In genomic region chr4:170872794-170873193, GRCh38 we compare ENCODE assay signal across 15 cellular contexts.
"Had no signal": no experiment of that assay in that cellular context is flagged by ENCODE, and none has a peak within 500 bp of the region (broad histone marks: within the 10 kb centered on the region; RNA-seq: fewer than 3 reads in every experiment).

No MANE protein-coding gene starts in this region.

- H3K9me3 Mint-ChIP-seq: activated B cell treated with CpG ODN at 0.5 μM for 24 hours; activated CD4-positive, alpha-beta T cell treated with anti-CD3 and anti-CD28 coated beads, Interleukin-2, amount 10 ng/mL, durations not matched to agents 7 days and 5 days; brain; endodermal cell; nephron progenitor cell had no signal

- H3K27me3 Mint-ChIP-seq: activated B cell treated with CpG ODN at 0.5 μM for 24 hours; activated CD4-positive, alpha-beta T cell treated with anti-CD3 and anti-CD28 coated beads, Interleukin-2, amount 10 ng/mL, durations not matched to agents 7 days and 5 days; T-helper 17 cell had no signal

- H3K4me3 Mint-ChIP-seq: activated B cell treated with CpG ODN at 0.5 μM for 24 hours; activated CD4-positive, alpha-beta T cell treated with anti-CD3 and anti-CD28 coated beads, Interleukin-2, amount 10 ng/mL, durations not matched to agents 7 days and 5 days; activated naive CD4-positive, alpha-beta T cell treated with anti-CD3 and anti-CD28 coated beads for 36 hours; brain; endodermal cell; nephron progenitor cell; T-helper 17 cell had no signal

- H3K4me3 ChIP-seq: esophagus muscularis mucosa, heart right ventricle, testis had no signal

- H3K4me1 Mint-ChIP-seq: activated B cell treated with CpG ODN at 0.5 μM for 24 hours; activated CD4-positive, alpha-beta T cell treated with anti-CD3 and anti-CD28 coated beads, Interleukin-2, amount 10 ng/mL, durations not matched to agents 7 days and 5 days; brain; endodermal cell; nephron progenitor cell; T-helper 17 cell had no signal

- H3K27ac ChIP-seq: esophagus muscularis mucosa, heart right ventricle, testis had no signal

- H3K27ac Mint-ChIP-seq: activated B cell treated with CpG ODN at 0.5 μM for 24 hours; activated CD4-positive, alpha-beta T cell treated with anti-CD3 and anti-CD28 coated beads, Interleukin-2, amount 10 ng/mL, durations not matched to agents 7 days and 5 days; activated naive CD4-positive, alpha-beta T cell treated with anti-CD3 and anti-CD28 coated beads for 36 hours; endodermal cell; nephron progenitor cell; T-helper 17 cell had no signal

- H3K36me3 Mint-ChIP-seq: brain had no signal

- H3K27me3 ChIP-seq: esophagus muscularis mucosa, heart right ventricle, testis had no signal

- H3K36me3 ChIP-seq: esophagus muscularis mucosa, heart right ventricle had no signal

- H3K4me1 ChIP-seq: esophagus muscularis mucosa, heart right ventricle, testis had no signal

- FAIRE-seq: islet of Langerhans had no signal

- DNase-seq: activated B cell treated with CpG ODN at 0.5 μM for 24 hours; activated CD4-positive, alpha-beta T cell treated with anti-CD3 and anti-CD28 coated beads, Interleukin-2, amount 10 ng/mL, durations not matched to agents 7 days and 5 days; activated CD8-positive, alpha-beta memory T cell treated with anti-CD3 and anti-CD28 coated beads for 24 hours; activated naive CD4-positive, alpha-beta T cell treated with anti-CD3 and anti-CD28 coated beads for 36 hours; endodermal cell; foreskin melanocyte; heart right ventricle; nephron progenitor cell; stimulated activated CD4-positive, alpha-beta T cell treated with anti-CD3 and anti-CD28 coated beads, Interleukin-2, amount 100 ng/mL, for 48 hours; stimulated activated naive CD8-positive, alpha-beta T cell treated with anti-CD3 and anti-CD28 coated beads, Interleukin-15, Interleukin-2, amounts not matched to agents 100 U/mL and 50 U/mL, for 24 hours; T-helper 17 cell; testis had no signal

- H3K9me3 ChIP-seq: esophagus muscularis mucosa, heart right ventricle, testis had no signal

- ATAC-seq: heart right ventricle; stimulated activated naive CD8-positive, alpha-beta T cell treated with anti-CD3 and anti-CD28 coated beads, Interleukin-15, Interleukin-2, amounts not matched to agents 100 U/mL and 50 U/mL, for 24 hours; T-helper 17 cell had no signal
